ENCODE assay signal across 31 cellular contexts in genomic region chr15:97099040-97099439, GRCh38.
"Had no signal": no experiment of that assay in that cellular context is flagged by ENCODE, and none has a peak within 500 bp of the region (broad histone marks: within the 10 kb centered on the region; RNA-seq: fewer than 3 reads in every experiment).

No MANE protein-coding gene starts in this region.

- H3K36me3 Mint-ChIP-seq: immature natural killer cell; mesothelial cell of epicardium; naive B cell; naive thymus-derived CD8-positive, alpha-beta T cell had no signal

- H3K9me3 Mint-ChIP-seq: endodermal cell had no signal

- H2AFZ ChIP-seq: hepatocyte had no signal

- H3K27me3 Mint-ChIP-seq: dendritic cell treated with granulocyte-macrophage colony-stimulating factor and Interleukin-4, amounts not matched to agents 40 ng/mL and 50 ng/mL, for 4 days; effector memory CD8-positive, alpha-beta T cell; naive B cell had no signal

- H3K27me3 ChIP-seq: colonic mucosa, esophagus squamous epithelium, gastrocnemius medialis, heart left ventricle, hepatocyte, left lung had no signal

- H3K79me2 ChIP-seq: hepatocyte had no signal

- H3K27ac ChIP-seq: colonic mucosa, epithelial cell of prostate, esophagus squamous epithelium, gastrocnemius medialis, heart left ventricle, hepatocyte, left lung, lower lobe of right lung had no signal

- H3K36me3 ChIP-seq: colonic mucosa, esophagus squamous epithelium, gastrocnemius medialis, heart left ventricle, left lung, lower lobe of right lung had no signal

- FAIRE-seq: endometrium, kidney had no signal

- H3K4me1 ChIP-seq: colonic mucosa, esophagus squamous epithelium, gastrocnemius medialis, heart left ventricle, left lung, lower lobe of right lung had no signal

- H3K9me3 ChIP-seq: colonic mucosa, gastrocnemius medialis, left lung, lower lobe of right lung, mucosa of descending colon had no signal

- H3K4me3 ChIP-seq: colonic mucosa, esophagus squamous epithelium, gastrocnemius medialis, heart left ventricle, hepatocyte, left lung, lower lobe of right lung, mucosa of descending colon had no signal

- H3K4me3 Mint-ChIP-seq: dendritic cell treated with granulocyte-macrophage colony-stimulating factor and Interleukin-4, amounts not matched to agents 40 ng/mL and 50 ng/mL, for 4 days; effector memory CD8-positive, alpha-beta T cell; endodermal cell; immature natural killer cell; mesothelial cell of epicardium; naive B cell; naive thymus-derived CD8-positive, alpha-beta T cell had no signal

- H3K4me2 ChIP-seq: hepatocyte had no signal

- ATAC-seq: effector memory CD8-positive, alpha-beta T cell; esophagus mucosa; gastrocnemius medialis; heart left ventricle; left colon; left lung; left ventricle myocardium superior; lower lobe of right lung; mucosa of descending colon; naive thymus-derived CD8-positive, alpha-beta T cell had no signal

- H3K4me1 Mint-ChIP-seq: endodermal cell; immature natural killer cell; mesothelial cell of epicardium; naive B cell; naive thymus-derived CD8-positive, alpha-beta T cell had no signal

- DNase-seq: colonic mucosa; cortex of kidney; effector CD8-positive, alpha-beta T cell; effector memory CD8-positive, alpha-beta T cell; endodermal cell; erythroblast; esophagus squamous epithelium; foreskin fibroblast; foreskin melanocyte; gastrocnemius medialis; glutamatergic neuron; heart left ventricle; hypothalamus; immature natural killer cell; islet precursor cell; kidney; kidney glomerular epithelial cell; left colon; left lung; left ventricle myocardium superior; lower lobe of right lung; mesenchymal stem cell; mucosa of descending colon; naive B cell; naive thymus-derived CD8-positive, alpha-beta T cell had no signal

- H3K27ac Mint-ChIP-seq: dendritic cell treated with granulocyte-macrophage colony-stimulating factor and Interleukin-4, amounts not matched to agents 40 ng/mL and 50 ng/mL, for 4 days; effector memory CD8-positive, alpha-beta T cell; endodermal cell; immature natural killer cell; mesothelial cell of epicardium; naive thymus-derived CD8-positive, alpha-beta T cell had no signal
